1 cellular context compared by ENCODE assay signal in genomic region chr20:49161428-49162152, GRCh38.
TF ChIP-seq lines count a peak whose summit lies in the region.

No MANE protein-coding gene starts in this region.

TF ChIP-seq in GM23338, 12 proteins besides CTCF, POLR2A, EP300 and RAD21 (continued from another document):
- TF ChIP-seq ZNF462 (CRISPR knock-in tag; IDR thresholded peaks at IDR 0.05) (no peak), ZNF114 (CRISPR knock-in tag; IDR thresholded peaks at IDR 0.05) (no peak), ETS1 (IDR thresholded peaks at IDR 0.05) (no peak), STAT1 (IDR thresholded peaks at IDR 0.05; ENCODE audit: unreplicated experiment) (no peak), NANOG (IDR thresholded peaks at IDR 0.05; ENCODE audit: borderline replicate concordance) (no peak), REST (IDR thresholded peaks at IDR 0.05; ENCODE audit: unreplicated experiment) (no peak), CREB1 (CRISPR knock-in tag; IDR thresholded peaks at IDR 0.05; ENCODE audit: low read depth) (no peak)
